Comparison of ENCODE assay signal across 1 cellular context in genomic region chr18:46073474-46074331, GRCh38.
TF ChIP-seq lines count a peak whose summit lies in the region.

No MANE protein-coding gene starts in this region.

TF ChIP-seq in GM23338, 12 proteins besides CTCF, POLR2A, EP300 and RAD21 (continued from another document):
- TF ChIP-seq, protein P1, sequence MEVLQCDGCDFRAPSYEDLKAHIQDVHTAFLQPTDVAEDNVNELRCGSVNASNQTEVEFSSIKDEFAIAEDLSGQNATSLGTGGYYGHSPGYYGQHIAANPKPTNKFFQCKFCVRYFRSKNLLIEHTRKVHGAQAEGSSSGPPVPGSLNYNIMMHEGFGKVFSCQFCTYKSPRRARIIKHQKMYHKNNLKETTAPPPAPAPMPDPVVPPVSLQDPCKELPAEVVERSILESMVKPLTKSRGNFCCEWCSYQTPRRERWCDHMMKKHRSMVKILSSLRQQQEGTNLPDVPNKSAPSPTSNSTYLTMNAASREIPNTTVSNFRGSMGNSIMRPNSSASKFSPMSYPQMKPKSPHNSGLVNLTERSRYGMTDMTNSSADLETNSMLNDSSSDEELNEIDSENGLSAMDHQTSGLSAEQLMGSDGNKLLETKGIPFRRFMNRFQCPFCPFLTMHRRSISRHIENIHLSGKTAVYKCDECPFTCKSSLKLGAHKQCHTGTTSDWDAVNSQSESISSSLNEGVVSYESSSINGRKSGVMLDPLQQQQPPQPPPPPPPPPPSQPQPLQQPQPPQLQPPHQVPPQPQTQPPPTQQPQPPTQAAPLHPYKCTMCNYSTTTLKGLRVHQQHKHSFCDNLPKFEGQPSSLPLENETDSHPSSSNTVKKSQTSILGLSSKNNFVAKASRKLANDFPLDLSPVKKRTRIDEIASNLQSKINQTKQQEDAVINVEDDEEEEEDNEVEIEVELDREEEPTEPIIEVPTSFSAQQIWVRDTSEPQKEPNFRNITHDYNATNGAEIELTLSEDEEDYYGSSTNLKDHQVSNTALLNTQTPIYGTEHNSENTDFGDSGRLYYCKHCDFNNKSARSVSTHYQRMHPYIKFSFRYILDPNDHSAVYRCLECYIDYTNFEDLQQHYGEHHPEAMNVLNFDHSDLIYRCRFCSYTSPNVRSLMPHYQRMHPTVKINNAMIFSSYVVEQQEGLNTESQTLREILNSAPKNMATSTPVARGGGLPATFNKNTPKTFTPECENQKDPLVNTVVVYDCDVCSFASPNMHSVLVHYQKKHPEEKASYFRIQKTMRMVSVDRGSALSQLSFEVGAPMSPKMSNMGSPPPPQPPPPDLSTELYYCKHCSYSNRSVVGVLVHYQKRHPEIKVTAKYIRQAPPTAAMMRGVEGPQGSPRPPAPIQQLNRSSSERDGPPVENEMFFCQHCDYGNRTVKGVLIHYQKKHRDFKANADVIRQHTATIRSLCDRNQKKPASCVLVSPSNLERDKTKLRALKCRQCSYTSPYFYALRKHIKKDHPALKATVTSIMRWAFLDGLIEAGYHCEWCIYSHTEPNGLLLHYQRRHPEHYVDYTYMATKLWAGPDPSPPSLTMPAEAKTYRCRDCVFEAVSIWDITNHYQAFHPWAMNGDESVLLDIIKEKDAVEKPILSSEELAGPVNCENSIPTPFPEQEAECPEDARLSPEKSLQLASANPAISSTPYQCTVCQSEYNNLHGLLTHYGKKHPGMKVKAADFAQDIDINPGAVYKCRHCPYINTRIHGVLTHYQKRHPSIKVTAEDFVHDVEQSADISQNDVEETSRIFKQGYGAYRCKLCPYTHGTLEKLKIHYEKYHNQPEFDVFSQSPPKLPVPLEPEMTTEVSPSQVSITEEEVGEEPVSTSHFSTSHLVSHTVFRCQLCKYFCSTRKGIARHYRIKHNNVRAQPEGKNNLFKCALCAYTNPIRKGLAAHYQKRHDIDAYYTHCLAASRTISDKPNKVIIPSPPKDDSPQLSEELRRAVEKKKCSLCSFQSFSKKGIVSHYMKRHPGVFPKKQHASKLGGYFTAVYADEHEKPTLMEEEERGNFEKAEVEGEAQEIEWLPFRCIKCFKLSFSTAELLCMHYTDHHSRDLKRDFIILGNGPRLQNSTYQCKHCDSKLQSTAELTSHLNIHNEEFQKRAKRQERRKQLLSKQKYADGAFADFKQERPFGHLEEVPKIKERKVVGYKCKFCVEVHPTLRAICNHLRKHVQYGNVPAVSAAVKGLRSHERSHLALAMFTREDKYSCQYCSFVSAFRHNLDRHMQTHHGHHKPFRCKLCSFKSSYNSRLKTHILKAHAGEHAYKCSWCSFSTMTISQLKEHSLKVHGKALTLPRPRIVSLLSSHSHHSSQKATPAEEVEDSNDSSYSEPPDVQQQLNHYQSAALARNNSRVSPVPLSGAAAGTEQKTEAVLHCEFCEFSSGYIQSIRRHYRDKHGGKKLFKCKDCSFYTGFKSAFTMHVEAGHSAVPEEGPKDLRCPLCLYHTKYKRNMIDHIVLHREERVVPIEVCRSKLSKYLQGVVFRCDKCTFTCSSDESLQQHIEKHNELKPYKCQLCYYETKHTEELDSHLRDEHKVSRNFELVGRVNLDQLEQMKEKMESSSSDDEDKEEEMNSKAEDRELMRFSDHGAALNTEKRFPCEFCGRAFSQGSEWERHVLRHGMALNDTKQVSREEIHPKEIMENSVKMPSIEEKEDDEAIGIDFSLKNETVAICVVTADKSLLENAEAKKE (CRISPR knock-in tag; IDR thresholded peaks at IDR 0.05), result no peak
- TF ChIP-seq POLR2AphosphoS5 (IDR thresholded peaks at IDR 0.05; ENCODE audit: low read depth) (no peak), NANOG (IDR thresholded peaks at IDR 0.05; ENCODE audit: borderline replicate concordance) (no peak), ZNF114 (CRISPR knock-in tag; IDR thresholded peaks at IDR 0.05) (no peak), REST (IDR thresholded peaks at IDR 0.05; ENCODE audit: unreplicated experiment) (no peak), EZH2phosphoT487 (IDR thresholded peaks at IDR 0.05; ENCODE audit: unreplicated experiment) (no peak), JUNB (IDR thresholded peaks at IDR 0.05; ENCODE audit: unreplicated experiment) (no peak), ETS1 (IDR thresholded peaks at IDR 0.05) (no peak), CREB1 (CRISPR knock-in tag; IDR thresholded peaks at IDR 0.05; ENCODE audit: low read depth) (no peak)
TF ChIP-seq in GM23338: peak in this region for 0.
